9 cellular contexts compared by ENCODE assay signal in the genomic region with DNA sequence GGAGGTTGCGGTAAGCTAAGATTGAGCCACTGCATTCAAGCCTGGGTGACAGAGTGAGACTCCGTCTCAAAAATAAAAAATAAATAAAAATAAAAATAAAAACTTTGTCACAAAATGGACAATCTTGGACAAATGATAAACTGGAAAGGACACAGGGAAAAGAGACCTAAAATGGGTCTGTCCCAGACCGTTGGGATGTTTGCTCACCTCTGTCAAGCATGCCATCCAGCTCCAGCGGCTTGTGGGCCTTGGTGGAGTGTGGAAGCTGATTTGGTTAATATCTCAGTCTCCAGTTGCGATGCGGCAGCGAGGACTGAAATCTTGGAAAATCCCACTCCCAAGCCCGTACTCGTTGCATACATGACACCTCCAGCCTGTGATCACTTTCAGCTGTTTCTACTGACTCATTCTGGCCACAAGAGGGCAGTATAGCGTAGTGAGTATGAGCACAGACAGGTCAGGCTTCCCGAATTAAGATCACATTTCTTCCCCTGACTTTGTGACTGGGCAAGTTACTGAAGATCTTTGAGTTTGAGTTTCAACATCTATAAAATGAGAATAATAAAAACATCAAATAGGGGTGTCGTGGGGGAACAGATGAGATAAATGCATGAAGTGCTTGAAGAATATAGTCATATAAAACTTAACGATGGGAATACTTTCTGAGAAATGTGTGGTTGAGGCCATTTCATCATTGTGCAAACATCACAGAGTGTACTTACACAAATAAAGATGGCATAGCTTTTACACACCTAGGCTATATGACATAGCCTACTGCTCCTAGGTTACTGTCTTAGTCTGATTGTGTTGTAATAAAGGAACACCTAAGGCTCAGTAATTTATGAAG. TPM values are rescaled to one million over a fixed set of nuclear protein-coding genes. Genes with fewer than 3 reads are reported as not detected.
A peak's percentile ranks its signal among the peaks of the same experiment; 100 is the strongest.
DNase-seq lines count a peak whose midpoint lies in the region; ATAC-seq lines count a peak whose summit lies in the region.
"Had no signal": no experiment of that assay in that cellular context is flagged by ENCODE, and none has a peak within 500 bp of the region (broad histone marks: within the 10 kb centered on the region; RNA-seq: fewer than 3 reads in every experiment).

No MANE protein-coding gene starts in this region.

- H4K5ac ChIP-seq in mesendoderm (ENCODE audit: low read length) = no peak overlapping the region

- no peak overlapping the region for H2AK5ac ChIP-seq in mesendoderm (ENCODE audit: low read length)

- no peaks in the 10 kb centered on the region for H3K4me1 Mint-ChIP-seq in CD4-positive, CD25-positive, alpha-beta regulatory T cell
- no peaks in the 10 kb centered on the region for H3K4me1 Mint-ChIP-seq in activated CD8-positive, alpha-beta T cell treated with anti-CD3 and anti-CD28 coated beads, Interleukin-2, amount 10 ng/mL, durations not matched to agents 7 days and 5 days (ENCODE audit: low read depth)
- peaks cover 0 to 2% of the 10 kb centered on the region in 2 donors for H3K4me1 Mint-ChIP-seq in effector memory CD8-positive, alpha-beta T cell (ENCODE audit: low read depth in 2 of 2)

- H3K23ac ChIP-seq in mesendoderm (ENCODE audit: low read length) = no peak overlapping the region

- H4K8ac ChIP-seq in mesendoderm (ENCODE audit: low read depth, low read length) = no peak overlapping the region

- H3K9me3 ChIP-seq in CD4-positive, CD25-positive, alpha-beta regulatory T cell (ENCODE audit: control insufficient read depth in 2 of 2, low read length in 2 of 2) = no peaks in the 10 kb centered on the region

- H3K27me3 ChIP-seq in CD4-positive, CD25-positive, alpha-beta regulatory T cell (ENCODE audit: control insufficient read depth, insufficient read depth, low read length) = no peaks in the 10 kb centered on the region
- H3K27me3 ChIP-seq in mesendoderm (ENCODE audit: insufficient read depth, low read length, poor library complexity) = no peaks in the 10 kb centered on the region

- CTCF ChIA-PET in activated CD8-positive, alpha-beta T cell treated with anti-CD3 and anti-CD28 coated beads, Interleukin-2, amount 10 ng/mL, durations not matched to agents 7 days and 5 days (lab: Charles Lee) = interaction anchor here (0.5 to 5.8 kb wide), 25 partner anchors 8 to 731 kb away, joined by 3 to 76 read pairs (median 4); partner anchors contain the start of genes MOBP and RPSA

- peak overlapping the region; percentile 69 for H3K56ac ChIP-seq in mesendoderm (ENCODE audit: low read length)

- H3K79me2 ChIP-seq in mesendoderm (ENCODE audit: control insufficient read depth, insufficient read depth, low read length) = no peaks in the 10 kb centered on the region

- no CpG with 5 or more reads among the region's 13 CpGs for WGBS in mesendoderm (ENCODE audit: extremely low coverage, insufficient coverage, low lambda C conversion rate)

- peak; percentile 52 to 69 (median 60) for DNase-seq in CD4-positive, CD25-positive, alpha-beta regulatory T cell
- DNase-seq in NCI-H774 (lab: John Stamatoyannopoulos, UW) = peak; percentile 36
- peak; percentile 75 for DNase-seq in activated CD8-positive, alpha-beta T cell treated with anti-CD3 and anti-CD28 coated beads, Interleukin-2, amount 10 ng/mL, durations not matched to agents 7 days and 5 days
- DNase-seq in effector memory CD8-positive, alpha-beta T cell = peak; percentile 60 to 67 (median 62)
- DNase-seq in mesendoderm = peak; percentile 92
- DNase-seq in stimulated activated CD8-positive, alpha-beta memory T cell treated with anti-CD3 and anti-CD28 coated beads, Interleukin-4, amount 100 ng/mL, for 4 hours (ENCODE audit: low read depth in 2 of 2, low spot score in 1 of 2) = peak; percentile 16 to 35

- H3K9me3 Mint-ChIP-seq in CD4-positive, CD25-positive, alpha-beta regulatory T cell = no peaks in the 10 kb centered on the region
- H3K9me3 Mint-ChIP-seq in activated CD8-positive, alpha-beta T cell treated with anti-CD3 and anti-CD28 coated beads, Interleukin-2, amount 10 ng/mL, durations not matched to agents 7 days and 5 days (ENCODE audit: insufficient read depth) = no peaks in the 10 kb centered on the region
- H3K9me3 Mint-ChIP-seq in effector memory CD8-positive, alpha-beta T cell = no peaks in the 10 kb centered on the region

- no peak overlapping the region for H3K27ac Mint-ChIP-seq in CD4-positive, CD25-positive, alpha-beta regulatory T cell
- no peak overlapping the region for H3K27ac Mint-ChIP-seq in activated CD8-positive, alpha-beta T cell treated with anti-CD3 and anti-CD28 coated beads, Interleukin-2, amount 10 ng/mL, durations not matched to agents 7 days and 5 days
- no peak overlapping the region for H3K27ac Mint-ChIP-seq in effector memory CD8-positive, alpha-beta T cell

- POLR2A ChIA-PET in activated CD8-positive, alpha-beta T cell treated with anti-CD3 and anti-CD28 coated beads, Interleukin-2, amount 10 ng/mL, durations not matched to agents 7 days and 5 days (lab: Charles Lee) = interaction anchor here (1.9 kb wide), 1 partner anchor 41 kb away, joined by 5 read pairs; no protein-coding TSS in a partner anchor

- no peak overlapping the region for H2BK5ac ChIP-seq in mesendoderm (ENCODE audit: low read length)

- H3K27ac ChIP-seq in CD4-positive, CD25-positive, alpha-beta regulatory T cell (ENCODE audit: insufficient read depth, low read length, poor library complexity, severe bottlenecking) = no peak overlapping the region
- H3K27ac ChIP-seq in mesendoderm (ENCODE audit: low read depth, low read length) = no peak overlapping the region

- H3K9ac ChIP-seq in mesendoderm (ENCODE audit: low read length) = peak overlapping the region; percentile 55

- no peak overlapping the region for H3K4me3 Mint-ChIP-seq in CD4-positive, CD25-positive, alpha-beta regulatory T cell
- H3K4me3 Mint-ChIP-seq in activated CD8-positive, alpha-beta T cell treated with anti-CD3 and anti-CD28 coated beads, Interleukin-2, amount 10 ng/mL, durations not matched to agents 7 days and 5 days = no peak overlapping the region
- H3K4me3 Mint-ChIP-seq in effector memory CD8-positive, alpha-beta T cell = no peak overlapping the region

- H3K36me3 Mint-ChIP-seq in CD4-positive, CD25-positive, alpha-beta regulatory T cell = no peaks in the 10 kb centered on the region
- H3K36me3 Mint-ChIP-seq in activated CD8-positive, alpha-beta T cell treated with anti-CD3 and anti-CD28 coated beads, Interleukin-2, amount 10 ng/mL, durations not matched to agents 7 days and 5 days (ENCODE audit: low read depth) = no peaks in the 10 kb centered on the region
- no peaks in the 10 kb centered on the region for H3K36me3 Mint-ChIP-seq in effector memory CD8-positive, alpha-beta T cell (ENCODE audit: insufficient read depth)

- H2BK15ac ChIP-seq in mesendoderm (replicated peaks; ENCODE audit: low read depth) = no peak overlapping the region

- no peaks in the 10 kb centered on the region for H3K4me1 ChIP-seq in CD4-positive, CD25-positive, alpha-beta regulatory T cell (ENCODE audit: control insufficient read depth, insufficient read depth, low read length, poor library complexity, severe bottlenecking)
- H3K4me1 ChIP-seq in mesendoderm (ENCODE audit: control insufficient read depth, low read depth, low read length) = no peaks in the 10 kb centered on the region

- H3K4ac ChIP-seq in mesendoderm (ENCODE audit: low read depth, low read length) = no peak overlapping the region

- H3K4me3 ChIP-seq in CD4-positive, CD25-positive, alpha-beta regulatory T cell (ENCODE audit: low read depth, low read length) = no peak overlapping the region
- H3K4me3 ChIP-seq in mesendoderm (ENCODE audit: low read length) = no peak overlapping the region

- no peaks in the 10 kb centered on the region for H3K79me1 ChIP-seq in mesendoderm (ENCODE audit: low read length)

- H3K4me2 ChIP-seq in mesendoderm (ENCODE audit: low read length) = no peak overlapping the region

- ATAC-seq in CD4-positive, CD25-positive, alpha-beta regulatory T cell (ENCODE audit: low read depth in 2 of 2) = peak; percentile 67 to 77
- peak; percentile 91 for ATAC-seq in GM19395 (IDR thresholded peaks at IDR 0.05; ENCODE audit: unreplicated experiment)
- peak; percentile 78 for ATAC-seq in HG03558 (IDR thresholded peaks at IDR 0.05; ENCODE audit: extremely low read depth, unreplicated experiment)
- peak; percentile 94 for ATAC-seq in activated CD8-positive, alpha-beta T cell treated with anti-CD3 and anti-CD28 coated beads, Interleukin-2, amount 10 ng/mL, durations not matched to agents 7 days and 5 days
- peak; percentile 85 for ATAC-seq in effector memory CD8-positive, alpha-beta T cell (replicated peaks)

- H3K27me3 Mint-ChIP-seq in CD4-positive, CD25-positive, alpha-beta regulatory T cell = peaks cover 21% of the 10 kb centered on the region
- peaks cover 17% of the 10 kb centered on the region for H3K27me3 Mint-ChIP-seq in activated CD8-positive, alpha-beta T cell treated with anti-CD3 and anti-CD28 coated beads, Interleukin-2, amount 10 ng/mL, durations not matched to agents 7 days and 5 days (ENCODE audit: low read depth)
- peaks cover 8 to 24% of the 10 kb centered on the region in 2 donors for H3K27me3 Mint-ChIP-seq in effector memory CD8-positive, alpha-beta T cell

- H2BK120ac ChIP-seq in mesendoderm (ENCODE audit: low read depth, low read length) = no peak overlapping the region

- no peak overlapping the region for H3K18ac ChIP-seq in mesendoderm (ENCODE audit: low read length)

- no peaks in the 10 kb centered on the region for H3K36me3 ChIP-seq in CD4-positive, CD25-positive, alpha-beta regulatory T cell (ENCODE audit: control insufficient read depth, insufficient read depth, low read length)
- no peaks in the 10 kb centered on the region for H3K36me3 ChIP-seq in mesendoderm (ENCODE audit: control insufficient read depth, insufficient read depth, low read length)

RNA-seq across cellular contexts. Expression of gene MOBP, which starts 19.6 kb away (rescaled TPM):
- total RNA-seq in CD4-positive, CD25-positive, alpha-beta regulatory T cell = not detected
- not detected for polyA plus RNA-seq in CD4-positive, CD25-positive, alpha-beta regulatory T cell
- total RNA-seq in activated CD8-positive, alpha-beta T cell treated with anti-CD3 and anti-CD28 coated beads, Interleukin-2, amount 10 ng/mL, durations not matched to agents 7 days and 5 days = not detected
- polyA plus RNA-seq in mesendoderm (2013, experiment 1 of 2) = 0.15 TPM
- 0.22 TPM for polyA plus RNA-seq in mesendoderm (2013, experiment 2 of 2)
- total RNA-seq: activated CD8-positive, alpha-beta memory T cell treated with anti-CD3 and anti-CD28 coated beads for 36 hours had no signal

RNA-seq across cellular contexts. Expression of gene RPSA, which starts 41.3 kb away (rescaled TPM):
- total RNA-seq in CD4-positive, CD25-positive, alpha-beta regulatory T cell = 1,171 TPM
- 1,000 to 10,000 TPM in 2 of 4 donors, 100 to 1,000 TPM in 2; 939 to 1,327 (median 1,114) TPM for polyA plus RNA-seq in CD4-positive, CD25-positive, alpha-beta regulatory T cell
- total RNA-seq in activated CD8-positive, alpha-beta T cell treated with anti-CD3 and anti-CD28 coated beads, Interleukin-2, amount 10 ng/mL, durations not matched to agents 7 days and 5 days = 1,000 to 10,000 TPM; 1,654 to 1,730 TPM
- polyA plus RNA-seq in mesendoderm (2013, experiment 1 of 2) = 2,947 TPM
- polyA plus RNA-seq in mesendoderm (2013, experiment 2 of 2) = 2,912 TPM

Comparison
In these comparisons a context has a peak if more than half of its experiments do, and no peak if none do; other contexts are left out.
1. DNase-seq: peak in every context shown above with its lines; median percentile 92 in mesendoderm; 75 in activated CD8-positive, alpha-beta T cell treated with anti-CD3 and anti-CD28 coated beads, Interleukin-2, amount 10 ng/mL, durations not matched to agents 7 days and 5 days; 62 in effector memory CD8-positive, alpha-beta T cell; 60 in CD4-positive, CD25-positive, alpha-beta regulatory T cell; 36 in NCI-H774; 26 in stimulated activated CD8-positive, alpha-beta memory T cell treated with anti-CD3 and anti-CD28 coated beads, Interleukin-4, amount 100 ng/mL, for 4 hours.